8 cellular contexts compared by ENCODE assay signal in genomic region chr19:9827325-9828238, GRCh38. TPM values are rescaled to one million over a fixed set of nuclear protein-coding genes. Genes with fewer than 3 reads are reported as not detected.
DNase-seq lines count a peak whose midpoint lies in the region; ATAC-seq, FAIRE-seq and TF ChIP-seq lines count a peak whose summit lies in the region.

Gene UBL5, plus strand, starts transcription at chr19:9827918. Its CDS starts 420 bp downstream, at chr19:9828338.

- peaks cover 14% of the 10 kb centered on the region for H3K4me1 Mint-ChIP-seq in activated T-helper 2 cell treated with anti-CD3 and anti-CD28 coated beads, Interferon-gamma antibody, Interleukin-2, Interleukin-4, amounts not matched to agents 10 μg/mL and 5 μg/mL and 100 μg/mL, durations not matched to agents 14 hours and 24 hours and 36 hours (ENCODE audit: low read depth)
- peaks cover 14 to 41% (median 29%) of the 10 kb centered on the region in 4 donors for H3K4me1 Mint-ChIP-seq in naive thymus-derived CD8-positive, alpha-beta T cell
- peaks cover 12 to 29% of the 10 kb centered on the region in 2 donors for H3K4me1 Mint-ChIP-seq in stimulated activated naive B cell treated with anti-CD40 and anti-IgM and Interleukin-4, amounts not matched to agents 10 μg/mL and 1 μg/mL and 100 μg/mL, for 72 hours

- peaks cover 50% of the 10 kb centered on the region for H3K79me2 ChIP-seq in Loucy (ENCODE audit: insufficient read depth, low read length)

- peak within 1 kb of the TSS; percentile 93 for H2AFZ ChIP-seq in Loucy (ENCODE audit: low read length)

- intact Hi-C loops in activated T-helper 2 cell treated with anti-CD3 and anti-CD28 coated beads, Interferon-gamma antibody, Interleukin-2, Interleukin-4, amounts not matched to agents 10 μg/mL and 5 μg/mL and 100 μg/mL, durations not matched to agents 14 hours and 24 hours and 36 hours (cut with micrococcal nuclease), result loop anchor here (1.0 kb wide), 1 partner anchor 8 kb away; the partner anchor contains the start of gene FBXL12

- peak within 1 kb of the TSS; percentile 93 for H3K27ac Mint-ChIP-seq in activated T-helper 2 cell treated with anti-CD3 and anti-CD28 coated beads, Interferon-gamma antibody, Interleukin-2, Interleukin-4, amounts not matched to agents 10 μg/mL and 5 μg/mL and 100 μg/mL, durations not matched to agents 14 hours and 24 hours and 36 hours
- H3K27ac Mint-ChIP-seq in naive thymus-derived CD8-positive, alpha-beta T cell, result peak within 1 kb of the TSS; percentile 98 to 99 (median 99)
- peak within 1 kb of the TSS; percentile 99 for H3K27ac Mint-ChIP-seq in stimulated activated naive B cell treated with anti-CD40 and anti-IgM and Interleukin-4, amounts not matched to agents 10 μg/mL and 1 μg/mL and 100 μg/mL, for 72 hours

- peak within 1 kb of the TSS; percentile 94 for H3K4me2 ChIP-seq in Loucy (ENCODE audit: low read depth, low read length, poor library complexity, severe bottlenecking)

- no peaks in the 10 kb centered on the region for H3K36me3 ChIP-seq in Loucy (ENCODE audit: insufficient read depth, low read length)
- H3K36me3 ChIP-seq in RWPE2 (ENCODE audit: low read depth), result peaks cover 25% of the 10 kb centered on the region

- POLR2A ChIA-PET in naive thymus-derived CD8-positive, alpha-beta T cell (lab: Charles Lee), result interaction anchor here (0.6 to 3.0 kb wide), 16 partner anchors 8 to 518 kb away, joined by 3 to 23 read pairs (median 4); partner anchors contain the start of genes FBXL12, PIN1, ZNF266 and ZNF699

- H3K9me3 ChIP-seq in Loucy (ENCODE audit: insufficient read depth, low read depth, low read length) (no peaks in the 10 kb centered on the region), RWPE2 (ENCODE audit: severe bottlenecking) (no peaks in the 10 kb centered on the region)

- peaks cover 26% of the 10 kb centered on the region for H4K20me1 ChIP-seq in Loucy (ENCODE audit: insufficient read depth, low read length, poor library complexity, severe bottlenecking)

- H3K4me3 ChIP-seq in Loucy (ENCODE audit: low read length, poor library complexity, severe bottlenecking), result peak within 1 kb of the TSS; percentile 99
- H3K4me3 ChIP-seq in RWPE2 (ENCODE audit: severe bottlenecking), result peak within 1 kb of the TSS; percentile 72
- H3K4me3 ChIP-seq in fibroblast of mammary gland (ENCODE audit: control insufficient read depth, low read depth, low read length), result peak within 1 kb of the TSS; percentile 93

- no peak for TF ChIP-seq CTCF in Loucy (conservative IDR thresholded peaks at IDR 0.05; ENCODE audit: low read length)
- no peak for TF ChIP-seq CTCF in RWPE2 (IDR thresholded peaks at IDR 0.05; ENCODE audit: poor library complexity, severe bottlenecking)
- TF ChIP-seq CTCF in fibroblast of mammary gland (conservative IDR thresholded peaks at IDR 0.05; ENCODE audit: control insufficient read depth, insufficient read depth, low read depth, low read length), result no peak

- H3K4me1 ChIP-seq in Loucy (ENCODE audit: insufficient read depth, low read length, poor library complexity, severe bottlenecking), result peaks cover 6% of the 10 kb centered on the region
- H3K4me1 ChIP-seq in RWPE2 (ENCODE audit: insufficient read depth, poor library complexity, severe bottlenecking), result no peaks in the 10 kb centered on the region

- no peaks in the 10 kb centered on the region for H3K27me3 Mint-ChIP-seq in activated T-helper 2 cell treated with anti-CD3 and anti-CD28 coated beads, Interferon-gamma antibody, Interleukin-2, Interleukin-4, amounts not matched to agents 10 μg/mL and 5 μg/mL and 100 μg/mL, durations not matched to agents 14 hours and 24 hours and 36 hours (ENCODE audit: low read depth)
- H3K27me3 Mint-ChIP-seq in naive thymus-derived CD8-positive, alpha-beta T cell, result no peaks in the 10 kb centered on the region
- H3K27me3 Mint-ChIP-seq in stimulated activated naive B cell treated with anti-CD40 and anti-IgM and Interleukin-4, amounts not matched to agents 10 μg/mL and 1 μg/mL and 100 μg/mL, for 72 hours, result no peaks in the 10 kb centered on the region

- H3F3A ChIP-seq in Loucy (ENCODE audit: low read depth), result no peaks in the 10 kb centered on the region

- no peaks in the 10 kb centered on the region for H3K9me3 Mint-ChIP-seq in activated T-helper 2 cell treated with anti-CD3 and anti-CD28 coated beads, Interferon-gamma antibody, Interleukin-2, Interleukin-4, amounts not matched to agents 10 μg/mL and 5 μg/mL and 100 μg/mL, durations not matched to agents 14 hours and 24 hours and 36 hours
- H3K9me3 Mint-ChIP-seq in naive thymus-derived CD8-positive, alpha-beta T cell, result no peaks in the 10 kb centered on the region
- H3K9me3 Mint-ChIP-seq in stimulated activated naive B cell treated with anti-CD40 and anti-IgM and Interleukin-4, amounts not matched to agents 10 μg/mL and 1 μg/mL and 100 μg/mL, for 72 hours, result no peaks in the 10 kb centered on the region

- H3K9ac ChIP-seq in Loucy (ENCODE audit: low read depth, low read length, poor library complexity, severe bottlenecking), result peak within 1 kb of the TSS; percentile 92

- H3K36me3 Mint-ChIP-seq in activated T-helper 2 cell treated with anti-CD3 and anti-CD28 coated beads, Interferon-gamma antibody, Interleukin-2, Interleukin-4, amounts not matched to agents 10 μg/mL and 5 μg/mL and 100 μg/mL, durations not matched to agents 14 hours and 24 hours and 36 hours (ENCODE audit: low read depth), result peaks cover 29% of the 10 kb centered on the region
- peaks cover 0 to 17% (median 6%) of the 10 kb centered on the region in 3 donors for H3K36me3 Mint-ChIP-seq in naive thymus-derived CD8-positive, alpha-beta T cell
- peaks cover 6 to 22% of the 10 kb centered on the region in 2 donors for H3K36me3 Mint-ChIP-seq in stimulated activated naive B cell treated with anti-CD40 and anti-IgM and Interleukin-4, amounts not matched to agents 10 μg/mL and 1 μg/mL and 100 μg/mL, for 72 hours

- peak; percentile 55 for FAIRE-seq in H54 (lab: Jason Lieb, UNC)

- H3K27ac ChIP-seq in RWPE2 (ENCODE audit: poor library complexity, severe bottlenecking), result peak within 1 kb of the TSS; percentile 24

- peak; percentile 84 for DNase-seq in EL
- DNase-seq in H54 (ENCODE audit: insufficient read length, low spot score), result peak; percentile 86
- peak; percentile 86 for DNase-seq in RWPE2 (ENCODE audit: low spot score)
- peak; percentile 86 for DNase-seq in activated T-helper 2 cell treated with anti-CD3 and anti-CD28 coated beads, Interferon-gamma antibody, Interleukin-2, Interleukin-4, amounts not matched to agents 10 μg/mL and 5 μg/mL and 100 μg/mL, durations not matched to agents 14 hours and 24 hours and 36 hours (ENCODE audit: low spot score)
- DNase-seq in fibroblast of mammary gland (ENCODE audit: low read depth), result peak; percentile 82
- peak; percentile 74 to 94 (median 86) for DNase-seq in naive thymus-derived CD8-positive, alpha-beta T cell
- DNase-seq in stimulated activated naive B cell treated with anti-CD40 and anti-IgM and Interleukin-4, amounts not matched to agents 10 μg/mL and 1 μg/mL and 100 μg/mL, for 72 hours, result peak; percentile 81

- no peaks in the 10 kb centered on the region for H3K9me2 ChIP-seq in Loucy (replicated peaks; ENCODE audit: low read depth, low read length)

- peak; percentile 94 for ATAC-seq in RWPE2 (ENCODE audit: low read depth)
- ATAC-seq in naive thymus-derived CD8-positive, alpha-beta T cell, result peak; percentile 95 to 98
- peak; percentile 98 to 99 for ATAC-seq in stimulated activated naive B cell treated with anti-CD40 and anti-IgM and Interleukin-4, amounts not matched to agents 10 μg/mL and 1 μg/mL and 100 μg/mL, for 72 hours (replicated peaks)

- peak within 1 kb of the TSS; percentile 99 for H3K4me3 Mint-ChIP-seq in activated T-helper 2 cell treated with anti-CD3 and anti-CD28 coated beads, Interferon-gamma antibody, Interleukin-2, Interleukin-4, amounts not matched to agents 10 μg/mL and 5 μg/mL and 100 μg/mL, durations not matched to agents 14 hours and 24 hours and 36 hours (ENCODE audit: low read depth)
- H3K4me3 Mint-ChIP-seq in naive thymus-derived CD8-positive, alpha-beta T cell, result peak within 1 kb of the TSS; percentile 98 to 100 (median 100)
- H3K4me3 Mint-ChIP-seq in stimulated activated naive B cell treated with anti-CD40 and anti-IgM and Interleukin-4, amounts not matched to agents 10 μg/mL and 1 μg/mL and 100 μg/mL, for 72 hours, result peak within 1 kb of the TSS; percentile 92 to 100

- peak; percentile 77 for TF ChIP-seq POLR2A in H54 (IDR thresholded peaks at IDR 0.05; ENCODE audit: low read depth, low read length)

- H3K27me3 ChIP-seq in Loucy (ENCODE audit: insufficient read depth, low read length, poor library complexity, severe bottlenecking) (no peaks in the 10 kb centered on the region), RWPE2 (ENCODE audit: insufficient read depth, poor library complexity, severe bottlenecking) (no peaks in the 10 kb centered on the region)

RNA-seq across cellular contexts. Expression of gene UBL5, which starts in this region (rescaled TPM):
- 331 and 335 TPM in 2 replicates for total RNA-seq in activated T-helper 2 cell treated with anti-CD3 and anti-CD28 coated beads, Interferon-gamma antibody, Interleukin-2, Interleukin-4, amounts not matched to agents 10 μg/mL and 5 μg/mL and 100 μg/mL, durations not matched to agents 14 hours and 24 hours and 36 hours
- 100 to 1,000 TPM; 222 to 232 TPM for total RNA-seq in naive thymus-derived CD8-positive, alpha-beta T cell
- 100 to 1,000 TPM; 694 to 819 (median 701) TPM for polyA plus RNA-seq in naive thymus-derived CD8-positive, alpha-beta T cell

Comparison
In these comparisons a context has a peak if more than half of its experiments do, and no peak if none do; other contexts are left out.
1. Peak in every context shown above with its lines: DNase-seq, ATAC-seq, H3K4me3 ChIP-seq and H3K27ac ChIP-seq.